In the genomic region with DNA sequence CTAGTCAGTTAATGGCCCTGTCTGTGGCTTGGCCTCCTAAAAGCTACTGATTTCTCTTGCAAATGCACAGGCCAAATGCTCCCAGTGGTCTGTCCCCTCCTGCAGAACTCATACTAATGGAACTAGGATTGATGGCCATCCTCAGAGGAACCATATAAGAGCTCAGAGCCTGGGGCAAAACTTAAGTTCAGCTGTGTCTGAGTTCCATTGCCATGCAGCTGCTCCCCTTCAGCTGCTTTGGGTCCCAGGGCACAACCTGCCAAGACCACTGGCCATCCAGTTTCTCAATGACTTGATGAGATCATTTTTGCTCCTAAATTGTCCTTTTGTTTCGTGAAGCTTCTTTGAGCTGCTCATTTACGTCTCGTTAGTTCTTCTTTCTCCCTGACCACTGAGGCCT, we compare ENCODE assay signal across 22 cellular contexts.
"Had no signal": no experiment of that assay in that cellular context is flagged by ENCODE, and none has a peak within 500 bp of the region (broad histone marks: within the 10 kb centered on the region; RNA-seq: fewer than 3 reads in every experiment).

No MANE protein-coding gene starts in this region.

- DNase-seq: activated CD4-positive, alpha-beta T cell treated with anti-CD3 and anti-CD28 coated beads for 4 hours; activated CD4-positive, alpha-beta T cell treated with anti-CD3 and anti-CD28 coated beads, Interleukin-2, amount 50 U/mL, for 48 hours; activated CD4-positive, CD25-positive, alpha-beta regulatory T cell; activated CD8-positive, alpha-beta memory T cell treated with anti-CD3 and anti-CD28 coated beads, Interleukin-2, amount 50 U/mL, for 48 hours; activated naive CD4-positive, alpha-beta T cell treated with anti-CD3 and anti-CD28 coated beads for 36 hours; activated T-cell treated with anti-CD3 and anti-CD28 coated beads, Interleukin-2, amount 50 U/mL, for 48 hours; amygdala; effector CD8-positive, alpha-beta T cell; foreskin keratinocyte; hypothalamus; left cardiac atrium; naive B cell; spleen; stimulated activated CD4-positive, alpha-beta T cell treated with anti-CD3 and anti-CD28 coated beads, Interleukin-4, amount 100 ng/mL, for 1 hour; stimulated activated naive CD4-positive, alpha-beta T cell treated with Interleukin-2 at 50 U/mL for 16 hours; T1000; uterus had no signal

- ATAC-seq: foreskin keratinocyte, left cardiac atrium had no signal

- H3K36me3 Mint-ChIP-seq: neural progenitor cell had no signal

- H2AFZ ChIP-seq: neural progenitor cell had no signal

- H3K9me3 ChIP-seq: spleen, tibial nerve, uterus had no signal

- H3K27me3 ChIP-seq: cardiac muscle cell, foreskin keratinocyte, neural progenitor cell, spleen, tibial nerve, uterus had no signal

- H3K27ac Mint-ChIP-seq: activated naive CD4-positive, alpha-beta T cell treated with anti-CD3 and anti-CD28 coated beads for 36 hours; memory B cell; neural progenitor cell; progenitor cell of endocrine pancreas had no signal

- H3K27ac ChIP-seq: cardiac muscle cell, foreskin keratinocyte, neural progenitor cell, tibial nerve, uterus had no signal

- H3K4me3 Mint-ChIP-seq: activated naive CD4-positive, alpha-beta T cell treated with anti-CD3 and anti-CD28 coated beads for 36 hours; memory B cell; naive B cell; neural progenitor cell had no signal

- H3K9me3 Mint-ChIP-seq: activated naive CD4-positive, alpha-beta T cell treated with anti-CD3 and anti-CD28 coated beads for 36 hours; memory B cell had no signal

- H3K9ac ChIP-seq: neural progenitor cell had no signal

- H3K27me3 Mint-ChIP-seq: naive B cell had no signal

- H3K4me3 ChIP-seq: cardiac muscle cell, neural progenitor cell, spleen, tibial nerve, uterus had no signal

- H3K36me3 ChIP-seq: cardiac muscle cell, neural progenitor cell, spleen, tibial nerve, uterus had no signal

- H3K4me2 ChIP-seq: neural progenitor cell had no signal
